In genomic region chr21:9847511-9847910, GRCh38 we compare ENCODE assay signal across 1 cellular context.
DNase-seq lines count a peak whose midpoint lies in the region.
"Not testable (repeated sequence)": the region's sequence is repeated elsewhere in the genome, so short reads cannot be mapped to it uniquely, and the experiment has no call there.

No MANE protein-coding gene starts in this region.

- intact Hi-C loops in posterior vena cava (cut with DNase I): not testable (repeated sequence)

- DNase-seq in posterior vena cava (ENCODE audit: low spot score): peak; percentile 71
